1 cellular context compared by ENCODE assay signal in the genomic region with DNA sequence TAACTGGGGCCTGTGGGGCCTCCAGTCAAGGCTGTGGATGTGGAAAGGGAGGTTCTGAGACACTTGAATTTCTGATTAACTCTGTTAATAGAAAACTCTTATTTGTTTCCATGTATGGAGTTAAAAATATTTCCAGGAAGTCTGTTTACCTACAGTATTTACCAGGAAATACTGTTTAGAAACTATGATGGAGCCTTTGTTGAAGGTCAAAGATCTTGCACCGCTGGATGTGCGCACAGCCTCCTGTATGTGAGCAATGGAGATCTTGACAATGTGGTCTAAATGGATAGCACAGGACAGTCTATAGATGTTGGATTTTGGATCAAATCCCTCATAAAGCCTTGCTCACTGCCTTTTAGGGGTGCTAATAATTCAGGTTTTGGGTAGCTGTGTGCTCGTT.
TF ChIP-seq lines count a peak whose summit lies in the region.

No MANE protein-coding gene starts in this region.

TF ChIP-seq in HepG2, 621 proteins besides CTCF, POLR2A, EP300 and RAD21 (continued from another document and continues in another):
- TF ChIP-seq, protein P1, sequence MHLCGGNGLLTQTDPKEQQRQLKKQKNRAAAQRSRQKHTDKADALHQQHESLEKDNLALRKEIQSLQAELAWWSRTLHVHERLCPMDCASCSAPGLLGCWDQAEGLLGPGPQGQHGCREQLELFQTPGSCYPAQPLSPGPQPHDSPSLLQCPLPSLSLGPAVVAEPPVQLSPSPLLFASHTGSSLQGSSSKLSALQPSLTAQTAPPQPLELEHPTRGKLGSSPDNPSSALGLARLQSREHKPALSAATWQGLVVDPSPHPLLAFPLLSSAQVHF (CRISPR knock-in tag; IDR thresholded peaks at IDR 0.05): no peak
- TF ChIP-seq HOXA5 (CRISPR knock-in tag; IDR thresholded peaks at IDR 0.05) (no peak), ZNF746 (CRISPR knock-in tag; IDR thresholded peaks at IDR 0.05) (no peak), ZNF773 (CRISPR knock-in tag; IDR thresholded peaks at IDR 0.05; ENCODE audit: borderline replicate concordance) (no peak), ZNF274 (CRISPR knock-in tag; IDR thresholded peaks at IDR 0.05) (no peak), HNRNPK (IDR thresholded peaks at IDR 0.05; ENCODE audit: low read depth, low read length, poor library complexity, severe bottlenecking) (no peak), ZNF230 (CRISPR knock-in tag; IDR thresholded peaks at IDR 0.05) (no peak), MYC (CRISPR knock-in tag; IDR thresholded peaks at IDR 0.05; ENCODE audit: borderline replicate concordance) (no peak), KDM1A (CRISPR knock-in tag; IDR thresholded peaks at IDR 0.05) (no peak), ZBTB7A (CRISPR knock-in tag; IDR thresholded peaks at IDR 0.05) (no peak), TRIM24 (CRISPR knock-in tag; IDR thresholded peaks at IDR 0.05) (no peak), ESRRA (CRISPR knock-in tag; IDR thresholded peaks at IDR 0.05; ENCODE audit: low read depth) (no peak), ZNF33B (CRISPR knock-in tag; IDR thresholded peaks at IDR 0.05) (no peak), ZNF883 (CRISPR knock-in tag; IDR thresholded peaks at IDR 0.05; ENCODE audit: not compliant biosample characterization) (no peak), POGZ (CRISPR knock-in tag; IDR thresholded peaks at IDR 0.05) (peak; percentile 81), CBX1 (IDR thresholded peaks at IDR 0.05; ENCODE audit: low read depth) (no peak), NCOA5 (CRISPR knock-in tag; IDR thresholded peaks at IDR 0.05) (no peak), ZBTB38 (CRISPR knock-in tag; IDR thresholded peaks at IDR 0.05) (no peak), HMG20A (CRISPR knock-in tag; IDR thresholded peaks at IDR 0.05; ENCODE audit: borderline replicate concordance) (peak; percentile 33; the same call in 1 of the 2 replicates), STAT5B (CRISPR knock-in tag; IDR thresholded peaks at IDR 0.05) (no peak), RBAK (CRISPR knock-in tag; IDR thresholded peaks at IDR 0.05) (no peak), TBL1XR1 (IDR thresholded peaks at IDR 0.05; ENCODE audit: borderline replicate concordance, low read length, partially characterized antibody) (peak; percentile 26)
- TF ChIP-seq, protein P2, sequence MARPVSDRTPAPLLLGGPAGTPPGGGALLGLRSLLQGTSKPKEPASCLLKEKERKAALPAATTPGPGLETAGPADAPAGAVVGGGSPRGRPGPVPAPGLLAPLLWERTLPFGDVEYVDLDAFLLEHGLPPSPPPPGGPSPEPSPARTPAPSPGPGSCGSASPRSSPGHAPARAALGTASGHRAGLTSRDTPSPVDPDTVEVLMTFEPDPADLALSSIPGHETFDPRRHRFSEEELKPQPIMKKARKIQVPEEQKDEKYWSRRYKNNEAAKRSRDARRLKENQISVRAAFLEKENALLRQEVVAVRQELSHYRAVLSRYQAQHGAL (CRISPR knock-in tag; IDR thresholded peaks at IDR 0.05; ENCODE audit: not compliant biosample characterization): no peak
- TF ChIP-seq, protein P3, sequence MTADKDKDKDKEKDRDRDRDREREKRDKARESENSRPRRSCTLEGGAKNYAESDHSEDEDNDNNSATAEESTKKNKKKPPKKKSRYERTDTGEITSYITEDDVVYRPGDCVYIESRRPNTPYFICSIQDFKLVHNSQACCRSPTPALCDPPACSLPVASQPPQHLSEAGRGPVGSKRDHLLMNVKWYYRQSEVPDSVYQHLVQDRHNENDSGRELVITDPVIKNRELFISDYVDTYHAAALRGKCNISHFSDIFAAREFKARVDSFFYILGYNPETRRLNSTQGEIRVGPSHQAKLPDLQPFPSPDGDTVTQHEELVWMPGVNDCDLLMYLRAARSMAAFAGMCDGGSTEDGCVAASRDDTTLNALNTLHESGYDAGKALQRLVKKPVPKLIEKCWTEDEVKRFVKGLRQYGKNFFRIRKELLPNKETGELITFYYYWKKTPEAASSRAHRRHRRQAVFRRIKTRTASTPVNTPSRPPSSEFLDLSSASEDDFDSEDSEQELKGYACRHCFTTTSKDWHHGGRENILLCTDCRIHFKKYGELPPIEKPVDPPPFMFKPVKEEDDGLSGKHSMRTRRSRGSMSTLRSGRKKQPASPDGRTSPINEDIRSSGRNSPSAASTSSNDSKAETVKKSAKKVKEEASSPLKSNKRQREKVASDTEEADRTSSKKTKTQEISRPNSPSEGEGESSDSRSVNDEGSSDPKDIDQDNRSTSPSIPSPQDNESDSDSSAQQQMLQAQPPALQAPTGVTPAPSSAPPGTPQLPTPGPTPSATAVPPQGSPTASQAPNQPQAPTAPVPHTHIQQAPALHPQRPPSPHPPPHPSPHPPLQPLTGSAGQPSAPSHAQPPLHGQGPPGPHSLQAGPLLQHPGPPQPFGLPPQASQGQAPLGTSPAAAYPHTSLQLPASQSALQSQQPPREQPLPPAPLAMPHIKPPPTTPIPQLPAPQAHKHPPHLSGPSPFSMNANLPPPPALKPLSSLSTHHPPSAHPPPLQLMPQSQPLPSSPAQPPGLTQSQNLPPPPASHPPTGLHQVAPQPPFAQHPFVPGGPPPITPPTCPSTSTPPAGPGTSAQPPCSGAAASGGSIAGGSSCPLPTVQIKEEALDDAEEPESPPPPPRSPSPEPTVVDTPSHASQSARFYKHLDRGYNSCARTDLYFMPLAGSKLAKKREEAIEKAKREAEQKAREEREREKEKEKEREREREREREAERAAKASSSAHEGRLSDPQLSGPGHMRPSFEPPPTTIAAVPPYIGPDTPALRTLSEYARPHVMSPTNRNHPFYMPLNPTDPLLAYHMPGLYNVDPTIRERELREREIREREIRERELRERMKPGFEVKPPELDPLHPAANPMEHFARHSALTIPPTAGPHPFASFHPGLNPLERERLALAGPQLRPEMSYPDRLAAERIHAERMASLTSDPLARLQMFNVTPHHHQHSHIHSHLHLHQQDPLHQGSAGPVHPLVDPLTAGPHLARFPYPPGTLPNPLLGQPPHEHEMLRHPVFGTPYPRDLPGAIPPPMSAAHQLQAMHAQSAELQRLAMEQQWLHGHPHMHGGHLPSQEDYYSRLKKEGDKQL (CRISPR knock-in tag; IDR thresholded peaks at IDR 0.05; ENCODE audit: low read depth): no peak
- TF ChIP-seq, protein P4, sequence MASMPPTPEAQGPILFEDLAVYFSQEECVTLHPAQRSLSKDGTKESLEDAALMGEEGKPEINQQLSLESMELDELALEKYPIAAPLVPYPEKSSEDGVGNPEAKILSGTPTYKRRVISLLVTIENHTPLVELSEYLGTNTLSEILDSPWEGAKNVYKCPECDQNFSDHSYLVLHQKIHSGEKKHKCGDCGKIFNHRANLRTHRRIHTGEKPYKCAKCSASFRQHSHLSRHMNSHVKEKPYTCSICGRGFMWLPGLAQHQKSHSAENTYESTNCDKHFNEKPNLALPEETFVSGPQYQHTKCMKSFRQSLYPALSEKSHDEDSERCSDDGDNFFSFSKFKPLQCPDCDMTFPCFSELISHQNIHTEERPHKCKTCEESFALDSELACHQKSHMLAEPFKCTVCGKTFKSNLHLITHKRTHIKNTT (CRISPR knock-in tag; IDR thresholded peaks at IDR 0.05): no peak
- TF ChIP-seq, protein P5, sequence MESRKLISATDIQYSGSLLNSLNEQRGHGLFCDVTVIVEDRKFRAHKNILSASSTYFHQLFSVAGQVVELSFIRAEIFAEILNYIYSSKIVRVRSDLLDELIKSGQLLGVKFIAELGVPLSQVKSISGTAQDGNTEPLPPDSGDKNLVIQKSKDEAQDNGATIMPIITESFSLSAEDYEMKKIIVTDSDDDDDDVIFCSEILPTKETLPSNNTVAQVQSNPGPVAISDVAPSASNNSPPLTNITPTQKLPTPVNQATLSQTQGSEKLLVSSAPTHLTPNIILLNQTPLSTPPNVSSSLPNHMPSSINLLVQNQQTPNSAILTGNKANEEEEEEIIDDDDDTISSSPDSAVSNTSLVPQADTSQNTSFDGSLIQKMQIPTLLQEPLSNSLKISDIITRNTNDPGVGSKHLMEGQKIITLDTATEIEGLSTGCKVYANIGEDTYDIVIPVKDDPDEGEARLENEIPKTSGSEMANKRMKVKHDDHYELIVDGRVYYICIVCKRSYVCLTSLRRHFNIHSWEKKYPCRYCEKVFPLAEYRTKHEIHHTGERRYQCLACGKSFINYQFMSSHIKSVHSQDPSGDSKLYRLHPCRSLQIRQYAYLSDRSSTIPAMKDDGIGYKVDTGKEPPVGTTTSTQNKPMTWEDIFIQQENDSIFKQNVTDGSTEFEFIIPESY (CRISPR knock-in tag; IDR thresholded peaks at IDR 0.05): peak; percentile 91
- TF ChIP-seq, protein P6, sequence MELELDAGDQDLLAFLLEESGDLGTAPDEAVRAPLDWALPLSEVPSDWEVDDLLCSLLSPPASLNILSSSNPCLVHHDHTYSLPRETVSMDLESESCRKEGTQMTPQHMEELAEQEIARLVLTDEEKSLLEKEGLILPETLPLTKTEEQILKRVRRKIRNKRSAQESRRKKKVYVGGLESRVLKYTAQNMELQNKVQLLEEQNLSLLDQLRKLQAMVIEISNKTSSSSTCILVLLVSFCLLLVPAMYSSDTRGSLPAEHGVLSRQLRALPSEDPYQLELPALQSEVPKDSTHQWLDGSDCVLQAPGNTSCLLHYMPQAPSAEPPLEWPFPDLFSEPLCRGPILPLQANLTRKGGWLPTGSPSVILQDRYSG (CRISPR knock-in tag; IDR thresholded peaks at IDR 0.05): no peak
- TF ChIP-seq, protein P7, sequence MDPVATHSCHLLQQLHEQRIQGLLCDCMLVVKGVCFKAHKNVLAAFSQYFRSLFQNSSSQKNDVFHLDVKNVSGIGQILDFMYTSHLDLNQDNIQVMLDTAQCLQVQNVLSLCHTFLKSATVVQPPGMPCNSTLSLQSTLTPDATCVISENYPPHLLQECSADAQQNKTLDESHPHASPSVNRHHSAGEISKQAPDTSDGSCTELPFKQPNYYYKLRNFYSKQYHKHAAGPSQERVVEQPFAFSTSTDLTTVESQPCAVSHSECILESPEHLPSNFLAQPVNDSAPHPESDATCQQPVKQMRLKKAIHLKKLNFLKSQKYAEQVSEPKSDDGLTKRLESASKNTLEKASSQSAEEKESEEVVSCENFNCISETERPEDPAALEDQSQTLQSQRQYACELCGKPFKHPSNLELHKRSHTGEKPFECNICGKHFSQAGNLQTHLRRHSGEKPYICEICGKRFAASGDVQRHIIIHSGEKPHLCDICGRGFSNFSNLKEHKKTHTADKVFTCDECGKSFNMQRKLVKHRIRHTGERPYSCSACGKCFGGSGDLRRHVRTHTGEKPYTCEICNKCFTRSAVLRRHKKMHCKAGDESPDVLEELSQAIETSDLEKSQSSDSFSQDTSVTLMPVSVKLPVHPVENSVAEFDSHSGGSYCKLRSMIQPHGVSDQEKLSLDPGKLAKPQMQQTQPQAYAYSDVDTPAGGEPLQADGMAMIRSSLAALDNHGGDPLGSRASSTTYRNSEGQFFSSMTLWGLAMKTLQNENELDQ (CRISPR knock-in tag; IDR thresholded peaks at IDR 0.05; ENCODE audit: borderline replicate concordance): no peak
- TF ChIP-seq, protein P8, sequence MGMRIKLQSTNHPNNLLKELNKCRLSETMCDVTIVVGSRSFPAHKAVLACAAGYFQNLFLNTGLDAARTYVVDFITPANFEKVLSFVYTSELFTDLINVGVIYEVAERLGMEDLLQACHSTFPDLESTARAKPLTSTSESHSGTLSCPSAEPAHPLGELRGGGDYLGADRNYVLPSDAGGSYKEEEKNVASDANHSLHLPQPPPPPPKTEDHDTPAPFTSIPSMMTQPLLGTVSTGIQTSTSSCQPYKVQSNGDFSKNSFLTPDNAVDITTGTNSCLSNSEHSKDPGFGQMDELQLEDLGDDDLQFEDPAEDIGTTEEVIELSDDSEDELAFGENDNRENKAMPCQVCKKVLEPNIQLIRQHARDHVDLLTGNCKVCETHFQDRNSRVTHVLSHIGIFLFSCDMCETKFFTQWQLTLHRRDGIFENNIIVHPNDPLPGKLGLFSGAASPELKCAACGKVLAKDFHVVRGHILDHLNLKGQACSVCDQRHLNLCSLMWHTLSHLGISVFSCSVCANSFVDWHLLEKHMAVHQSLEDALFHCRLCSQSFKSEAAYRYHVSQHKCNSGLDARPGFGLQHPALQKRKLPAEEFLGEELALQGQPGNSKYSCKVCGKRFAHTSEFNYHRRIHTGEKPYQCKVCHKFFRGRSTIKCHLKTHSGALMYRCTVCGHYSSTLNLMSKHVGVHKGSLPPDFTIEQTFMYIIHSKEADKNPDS (CRISPR knock-in tag; IDR thresholded peaks at IDR 0.05): no peak
- TF ChIP-seq, protein P9, sequence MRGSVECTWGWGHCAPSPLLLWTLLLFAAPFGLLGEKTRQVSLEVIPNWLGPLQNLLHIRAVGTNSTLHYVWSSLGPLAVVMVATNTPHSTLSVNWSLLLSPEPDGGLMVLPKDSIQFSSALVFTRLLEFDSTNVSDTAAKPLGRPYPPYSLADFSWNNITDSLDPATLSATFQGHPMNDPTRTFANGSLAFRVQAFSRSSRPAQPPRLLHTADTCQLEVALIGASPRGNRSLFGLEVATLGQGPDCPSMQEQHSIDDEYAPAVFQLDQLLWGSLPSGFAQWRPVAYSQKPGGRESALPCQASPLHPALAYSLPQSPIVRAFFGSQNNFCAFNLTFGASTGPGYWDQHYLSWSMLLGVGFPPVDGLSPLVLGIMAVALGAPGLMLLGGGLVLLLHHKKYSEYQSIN (CRISPR knock-in tag; IDR thresholded peaks at IDR 0.05; ENCODE audit: borderline replicate concordance): no peak
- TF ChIP-seq, protein P10, sequence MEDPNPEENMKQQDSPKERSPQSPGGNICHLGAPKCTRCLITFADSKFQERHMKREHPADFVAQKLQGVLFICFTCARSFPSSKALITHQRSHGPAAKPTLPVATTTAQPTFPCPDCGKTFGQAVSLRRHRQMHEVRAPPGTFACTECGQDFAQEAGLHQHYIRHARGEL (CRISPR knock-in tag; IDR thresholded peaks at IDR 0.05): no peak
- TF ChIP-seq, protein P11, sequence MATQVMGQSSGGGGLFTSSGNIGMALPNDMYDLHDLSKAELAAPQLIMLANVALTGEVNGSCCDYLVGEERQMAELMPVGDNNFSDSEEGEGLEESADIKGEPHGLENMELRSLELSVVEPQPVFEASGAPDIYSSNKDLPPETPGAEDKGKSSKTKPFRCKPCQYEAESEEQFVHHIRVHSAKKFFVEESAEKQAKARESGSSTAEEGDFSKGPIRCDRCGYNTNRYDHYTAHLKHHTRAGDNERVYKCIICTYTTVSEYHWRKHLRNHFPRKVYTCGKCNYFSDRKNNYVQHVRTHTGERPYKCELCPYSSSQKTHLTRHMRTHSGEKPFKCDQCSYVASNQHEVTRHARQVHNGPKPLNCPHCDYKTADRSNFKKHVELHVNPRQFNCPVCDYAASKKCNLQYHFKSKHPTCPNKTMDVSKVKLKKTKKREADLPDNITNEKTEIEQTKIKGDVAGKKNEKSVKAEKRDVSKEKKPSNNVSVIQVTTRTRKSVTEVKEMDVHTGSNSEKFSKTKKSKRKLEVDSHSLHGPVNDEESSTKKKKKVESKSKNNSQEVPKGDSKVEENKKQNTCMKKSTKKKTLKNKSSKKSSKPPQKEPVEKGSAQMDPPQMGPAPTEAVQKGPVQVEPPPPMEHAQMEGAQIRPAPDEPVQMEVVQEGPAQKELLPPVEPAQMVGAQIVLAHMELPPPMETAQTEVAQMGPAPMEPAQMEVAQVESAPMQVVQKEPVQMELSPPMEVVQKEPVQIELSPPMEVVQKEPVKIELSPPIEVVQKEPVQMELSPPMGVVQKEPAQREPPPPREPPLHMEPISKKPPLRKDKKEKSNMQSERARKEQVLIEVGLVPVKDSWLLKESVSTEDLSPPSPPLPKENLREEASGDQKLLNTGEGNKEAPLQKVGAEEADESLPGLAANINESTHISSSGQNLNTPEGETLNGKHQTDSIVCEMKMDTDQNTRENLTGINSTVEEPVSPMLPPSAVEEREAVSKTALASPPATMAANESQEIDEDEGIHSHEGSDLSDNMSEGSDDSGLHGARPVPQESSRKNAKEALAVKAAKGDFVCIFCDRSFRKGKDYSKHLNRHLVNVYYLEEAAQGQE (IDR thresholded peaks at IDR 0.05; ENCODE audit: borderline replicate concordance in 1 of 2, low read depth in 1 of 2, low read length in 2 of 2): no peak
- TF ChIP-seq, protein P12, sequence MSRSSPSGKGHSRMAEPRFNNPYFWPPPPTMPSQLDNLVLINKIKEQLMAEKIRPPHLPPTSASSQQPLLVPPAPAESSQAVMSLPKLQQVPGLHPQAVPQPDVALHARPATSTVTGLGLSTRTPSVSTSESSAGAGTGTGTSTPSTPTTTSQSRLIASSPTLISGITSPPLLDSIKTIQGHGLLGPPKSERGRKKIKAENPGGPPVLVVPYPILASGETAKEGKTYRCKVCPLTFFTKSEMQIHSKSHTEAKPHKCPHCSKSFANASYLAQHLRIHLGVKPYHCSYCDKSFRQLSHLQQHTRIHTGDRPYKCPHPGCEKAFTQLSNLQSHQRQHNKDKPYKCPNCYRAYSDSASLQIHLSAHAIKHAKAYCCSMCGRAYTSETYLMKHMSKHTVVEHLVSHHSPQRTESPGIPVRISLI (CRISPR knock-in tag; IDR thresholded peaks at IDR 0.05; ENCODE audit: borderline replicate concordance): no peak
